In the genomic region with DNA sequence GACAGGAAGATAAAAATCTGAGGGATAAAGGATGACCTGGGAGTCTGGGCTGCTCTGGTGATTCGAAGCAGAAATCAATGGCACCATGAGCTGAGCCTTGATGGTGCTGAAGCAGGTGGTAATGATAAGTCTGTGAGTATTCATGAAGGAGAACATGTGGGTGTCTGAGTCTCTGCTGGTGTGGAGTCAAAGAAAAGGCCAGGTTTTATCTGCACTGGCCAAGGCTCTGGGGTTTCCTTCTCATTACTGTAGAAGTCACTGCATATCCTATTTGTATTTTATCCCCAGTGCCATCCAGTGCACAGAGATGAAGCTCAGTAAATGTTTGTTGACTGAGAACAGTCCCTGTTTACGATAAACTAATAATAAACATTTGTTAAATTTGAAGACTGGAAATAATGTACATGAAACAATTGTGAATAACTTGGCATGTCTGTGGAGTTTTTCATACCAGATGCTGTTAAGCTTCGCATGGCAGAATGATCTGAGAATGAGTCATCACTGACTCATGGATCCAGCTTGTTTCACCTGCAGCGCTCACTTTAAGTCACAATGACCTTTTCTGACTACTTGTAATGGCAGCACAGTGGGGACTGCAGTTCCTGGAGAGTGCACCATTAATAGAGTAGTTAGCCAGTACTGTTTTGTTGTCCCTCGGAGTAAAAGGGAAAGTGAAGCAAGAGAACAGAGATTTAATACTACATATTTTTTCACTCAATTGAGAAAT, we compare ENCODE assay signal across 8 cellular contexts.
DNase-seq lines count a peak whose midpoint lies in the region; ATAC-seq lines count a peak whose summit lies in the region.

No MANE protein-coding gene starts in this region.

- DNase-seq in COR-L47 (lab: John Stamatoyannopoulos, UW) (peak; percentile 9), RPMI8226 (peak; percentile 11), hepatic stellate cell (ENCODE audit: low spot score) (peak; percentile 51), OCI-M2 (lab: John Stamatoyannopoulos, UW; ENCODE audit: unreplicated experiment) (no peak), NAMALWA (ENCODE audit: low spot score) (no peak)

- ATAC-seq in GM19023 (IDR thresholded peaks at IDR 0.05; ENCODE audit: unreplicated experiment) (peak; percentile 80), HG03066 (IDR thresholded peaks at IDR 0.05; ENCODE audit: low read depth, unreplicated experiment) (peak; percentile 61), HG02840 (IDR thresholded peaks at IDR 0.05; ENCODE audit: low FRiP score, unreplicated experiment) (no peak)

Comparison
In these comparisons a context has a peak if more than half of its experiments do, and no peak if none do; other contexts are left out.
1. DNase-seq: peak in COR-L47 (single experiment), RPMI8226 (single experiment) and hepatic stellate cell (single experiment); none in OCI-M2 (single experiment) and NAMALWA (single experiment).